Comparison of ENCODE assay signal across 19 cellular contexts in genomic region chr7:35893649-35894048, GRCh38.
DNase-seq lines count a peak whose midpoint lies in the region; ATAC-seq and FAIRE-seq lines count a peak whose summit lies in the region.
"Had no signal": no experiment of that assay in that cellular context is flagged by ENCODE, and none has a peak within 500 bp of the region (broad histone marks: within the 10 kb centered on the region; RNA-seq: fewer than 3 reads in every experiment).

No MANE protein-coding gene starts in this region.

- POLR2A ChIA-PET in naive thymus-derived CD4-positive, alpha-beta T cell (lab: Charles Lee): no interaction called here

- peak overlapping the region; percentile 72 for H3K27ac Mint-ChIP-seq in activated T-cell treated with anti-CD3 and anti-CD28 coated beads, Interleukin-2, amount 50 U/mL, for 24 hours
- peak overlapping the region; percentile 59 for H3K27ac Mint-ChIP-seq in T-helper 17 cell
- peak overlapping the region in 7 of 9 donors; percentile 27 to 83 (median 62) for H3K27ac Mint-ChIP-seq in naive thymus-derived CD4-positive, alpha-beta T cell

- H3K4me3 ChIP-seq in naive thymus-derived CD4-positive, alpha-beta T cell (ENCODE audit: low read length): no peak overlapping the region
- H3K4me3 ChIP-seq: Peyer's patch had no signal

- no peak for ATAC-seq in T-helper 17 cell
- ATAC-seq in naive thymus-derived CD4-positive, alpha-beta T cell: no peak
- no peak for ATAC-seq in GM21737 (IDR thresholded peaks at IDR 0.05; ENCODE audit: unreplicated experiment)
- no peak for ATAC-seq in HG02884 (IDR thresholded peaks at IDR 0.05; ENCODE audit: unreplicated experiment)

- no peaks in the 10 kb centered on the region for H3K9me3 Mint-ChIP-seq in activated T-cell treated with anti-CD3 and anti-CD28 coated beads, Interleukin-2, amount 50 U/mL, for 24 hours
- no peaks in the 10 kb centered on the region for H3K9me3 Mint-ChIP-seq in naive thymus-derived CD4-positive, alpha-beta T cell

- DNase-seq in activated T-cell treated with anti-CD3 and anti-CD28 coated beads, Interleukin-2, amount 50 U/mL, for 24 hours: no peak
- DNase-seq in activated T-cell treated with anti-CD3 and anti-CD28 coated beads, Interleukin-2, amount 50 U/mL, for 48 hours: no peak
- DNase-seq in T-helper 17 cell: no peak
- no peak for DNase-seq in naive thymus-derived CD4-positive, alpha-beta T cell
- no peak for DNase-seq in NCI-H526 treated with DMSO at 0.1 percent for 48 hours (lab: John Stamatoyannopoulos, UW)
- DNase-seq: 8988T, DND-41, GF-D8, Kasumi-1, NCI-H1105 treated with DMSO at 0.1 percent for 48 hours, NCI-H187 treated with DMSO at 0.1 percent for 48 hours, NCI-H446 treated with DMSO at 0.1 percent for 48 hours, NCI-H82, Peyer's patch, Right ventricle myocardium superior had no signal

- intact Hi-C loops in naive thymus-derived CD4-positive, alpha-beta T cell (cut with micrococcal nuclease): loop anchor here in 1 of 2 donors (5.0 kb wide), 1 partner anchor 91 kb away; the partner anchor contains the start of gene SEPTIN7

- CTCF ChIA-PET in naive thymus-derived CD4-positive, alpha-beta T cell (lab: Charles Lee): interaction anchor here (0.6 to 1.1 kb wide), 2 partner anchors 16 to 160 kb away, joined by 3 to 4 read pairs; no protein-coding TSS in a partner anchor

- FAIRE-seq in G401.6 (lab: Jason Lieb, UNC): peak; percentile 63

- no peaks in the 10 kb centered on the region for H3K27me3 ChIP-seq in naive thymus-derived CD4-positive, alpha-beta T cell (ENCODE audit: control insufficient read depth in 2 of 2, insufficient read depth in 2 of 2, low read length in 2 of 2)
- H3K27me3 ChIP-seq: Peyer's patch had no signal

- peaks cover 0 to 9% (median 4%) of the 10 kb centered on the region in 3 experiments for H3K36me3 ChIP-seq in naive thymus-derived CD4-positive, alpha-beta T cell (ENCODE audit: control insufficient read depth in 2 of 3, insufficient read depth in 3 of 3, low read length in 3 of 3)

- H3K4me3 Mint-ChIP-seq in activated T-cell treated with anti-CD3 and anti-CD28 coated beads, Interleukin-2, amount 50 U/mL, for 24 hours: no peak overlapping the region
- H3K4me3 Mint-ChIP-seq in T-helper 17 cell: no peak overlapping the region
- no peak overlapping the region for H3K4me3 Mint-ChIP-seq in naive thymus-derived CD4-positive, alpha-beta T cell

- no peaks in the 10 kb centered on the region for H3K9me3 ChIP-seq in T-helper 17 cell (ENCODE audit: control insufficient read depth, low read length, poor library complexity, severe bottlenecking)
- no peaks in the 10 kb centered on the region for H3K9me3 ChIP-seq in naive thymus-derived CD4-positive, alpha-beta T cell (ENCODE audit: control insufficient read depth in 2 of 3, low read length in 3 of 3)
- H3K9me3 ChIP-seq: Peyer's patch had no signal

- H3K4me1 ChIP-seq in naive thymus-derived CD4-positive, alpha-beta T cell (ENCODE audit: control insufficient read depth in 2 of 2, insufficient read depth in 2 of 2, low read length in 2 of 2): no peaks in the 10 kb centered on the region
- H3K4me1 ChIP-seq: Peyer's patch had no signal

- H3K27me3 Mint-ChIP-seq in activated T-cell treated with anti-CD3 and anti-CD28 coated beads, Interleukin-2, amount 50 U/mL, for 24 hours: no peaks in the 10 kb centered on the region
- H3K27me3 Mint-ChIP-seq in T-helper 17 cell: no peaks in the 10 kb centered on the region
- no peaks in the 10 kb centered on the region for H3K27me3 Mint-ChIP-seq in naive thymus-derived CD4-positive, alpha-beta T cell

- peaks cover 73% of the 10 kb centered on the region for H3K36me3 Mint-ChIP-seq in activated T-cell treated with anti-CD3 and anti-CD28 coated beads, Interleukin-2, amount 50 U/mL, for 24 hours (ENCODE audit: low read depth)
- H3K36me3 Mint-ChIP-seq in T-helper 17 cell (ENCODE audit: low read depth): peaks cover 4% of the 10 kb centered on the region
- H3K36me3 Mint-ChIP-seq in naive thymus-derived CD4-positive, alpha-beta T cell: peaks cover 10 to 39% (median 32%) of the 10 kb centered on the region in 5 donors

- H3K27ac ChIP-seq in naive thymus-derived CD4-positive, alpha-beta T cell (ENCODE audit: low read depth, low read length): no peak overlapping the region
- H3K27ac ChIP-seq: C4-2B, Peyer's patch had no signal

- H3K4me1 Mint-ChIP-seq in activated T-cell treated with anti-CD3 and anti-CD28 coated beads, Interleukin-2, amount 50 U/mL, for 24 hours (ENCODE audit: low read depth): peaks cover 42% of the 10 kb centered on the region
- H3K4me1 Mint-ChIP-seq in T-helper 17 cell: peaks cover 21% of the 10 kb centered on the region
- peaks cover 9 to 39% (median 33%) of the 10 kb centered on the region in 7 donors for H3K4me1 Mint-ChIP-seq in naive thymus-derived CD4-positive, alpha-beta T cell
